ENCODE assay signal across 8 cellular contexts in genomic region chr2:135052042-135052876, GRCh38. TPM values are rescaled to one million over a fixed set of nuclear protein-coding genes. Genes with fewer than 3 reads are reported as not detected.
DNase-seq lines count a peak whose midpoint lies in the region; ATAC-seq, FAIRE-seq and TF ChIP-seq lines count a peak whose summit lies in the region.

Gene RAB3GAP1, plus strand, starts transcription at chr2:135052292. Its CDS starts 16 bp downstream, at chr2:135052308.

- peaks cover 0 to 5% (median 0%) of the 10 kb centered on the region in 9 donors for H3K36me3 ChIP-seq in heart right ventricle

- H3K9me3 Mint-ChIP-seq in T-cell: no peaks in the 10 kb centered on the region
- no peaks in the 10 kb centered on the region for H3K9me3 Mint-ChIP-seq in type B pancreatic cell

- peak within 1 kb of the TSS; percentile 50 to 92 (median 82) for H3K4me3 ChIP-seq in heart right ventricle

- intact Hi-C loops in heart right ventricle (cut with DNase I) (loop anchor here in 1 of 10 donors (10.0 kb wide), 1 partner anchor 63 kb away; no protein-coding TSS in a partner anchor), posterior cingulate gyrus (cut with DNase I) (loop anchor here (5.0 to 10.0 kb wide), 2 partner anchors 137 to 480 kb away; partner anchors contain the start of genes CCNT2, R3HDM1 and ZRANB3)

- H3K9me3 ChIP-seq in heart right ventricle: no peaks in the 10 kb centered on the region

- H3K4me3 Mint-ChIP-seq in T-cell: peak within 1 kb of the TSS; percentile 94 to 99 (median 97)
- peak within 1 kb of the TSS; percentile 98 for H3K4me3 Mint-ChIP-seq in type B pancreatic cell

- peak; percentile 89 for FAIRE-seq in GM12891 (lab: Jason Lieb, UNC)

- peak; percentile 78 for DNase-seq in GM12891 (ENCODE audit: insufficient read length, low spot score)
- peak; percentile 42 to 83 (median 73) for DNase-seq in NCI-H1417 (lab: John Stamatoyannopoulos, UW)
- peak; percentile 62 to 95 (median 90) for DNase-seq in T-cell
- peak; percentile 70 to 78 for DNase-seq in heart right ventricle
- DNase-seq in posterior cingulate gyrus: peak; percentile 39 to 94 (median 64)
- peak; percentile 70 for DNase-seq in type B pancreatic cell (ENCODE audit: extremely low spot score, unreplicated experiment)

- peaks cover 8% of the 10 kb centered on the region for H3K36me3 Mint-ChIP-seq in T-cell
- H3K36me3 Mint-ChIP-seq in type B pancreatic cell: peaks cover 3% of the 10 kb centered on the region

- no peaks in the 10 kb centered on the region for H3K27me3 ChIP-seq in heart right ventricle

- CTCF ChIA-PET in T-cell (lab: Charles Lee): interaction anchor here in 1 of 2 donors (1.0 to 1.3 kb wide), 3 partner anchors 48 to 689 kb away, joined by 3 to 6 read pairs (median 4); partner anchors contain the start of genes R3HDM1, UBXN4 and ZRANB3

- POLR2A ChIA-PET in T-cell (lab: Charles Lee): interaction anchor here (0.6 to 1.9 kb wide), 6 partner anchors 50 to 826 kb away, joined by 3 to 5 read pairs (median 3); partner anchors contain the start of genes R3HDM1 (in 1 of the 2) and ZRANB3 (in 1 of the 2)

- ATAC-seq in HG02759 (IDR thresholded peaks at IDR 0.05; ENCODE audit: unreplicated experiment) (peak; percentile 87), T-cell (replicated peaks in 1 of 4) (peak; percentile 87 to 89 (median 88)), heart right ventricle (peak; percentile 93 to 96 (median 94))

- no peak for TF ChIP-seq CTCF in heart right ventricle (IDR thresholded peaks at IDR 0.05)
- TF ChIP-seq CTCF in type B pancreatic cell (conservative IDR thresholded peaks at IDR 0.05): no peak

- peaks cover 36 to 45% (median 43%) of the 10 kb centered on the region in 3 donors for H3K4me1 Mint-ChIP-seq in T-cell
- H3K4me1 Mint-ChIP-seq in type B pancreatic cell (ENCODE audit: unreplicated experiment): peaks cover 26% of the 10 kb centered on the region

- TF ChIP-seq POLR2A in GM12891 (IDR thresholded peaks at IDR 0.05; ENCODE audit: low read depth, low read length): peak; percentile 96

- peak within 1 kb of the TSS; percentile 99 to 100 for H3K27ac Mint-ChIP-seq in T-cell
- H3K27ac Mint-ChIP-seq in type B pancreatic cell: peak within 1 kb of the TSS; percentile 99

- H3K27me3 Mint-ChIP-seq in T-cell (no peaks in the 10 kb centered on the region), type B pancreatic cell (no peaks in the 10 kb centered on the region)

- peaks cover 3 to 49% (median 33%) of the 10 kb centered on the region in 9 donors for H3K4me1 ChIP-seq in heart right ventricle

- H3K27ac ChIP-seq in adipose tissue (ENCODE audit: low read depth, low read length) (peak within 1 kb of the TSS; percentile 46), heart right ventricle (peak within 1 kb of the TSS; percentile 80 to 97 (median 93))

- WGBS in adipose tissue, 3 donors: 0 to 1% (median 0%) methylated on average over 45 of the region's 45 CpGs
- 0 to 1% methylated on average over 45 of the region's 45 CpGs for WGBS in heart right ventricle, 2 donors

TF ChIP-seq in GM12891, 5 proteins besides CTCF, POLR2A, EP300 and RAD21:
- TF ChIP-seq SPI1 (IDR thresholded peaks at IDR 0.05; ENCODE audit: low read depth, low read length) (peak; percentile 13; the same call in 1 of the 2 replicates), TAF1 (IDR thresholded peaks at IDR 0.05; ENCODE audit: low read depth, low read length) (peak; percentile 84), PAX5 (IDR thresholded peaks at IDR 0.05; ENCODE audit: insufficient read depth, low read length, severe bottlenecking) (no peak), POLR2AphosphoS5 (IDR thresholded peaks at IDR 0.05; ENCODE audit: low read depth, low read length) (peak; percentile 90), POU2F2 (IDR thresholded peaks at IDR 0.05; ENCODE audit: low read depth, low read length) (peak; percentile 80; the same call in 1 of the 2 replicates)
TF ChIP-seq in GM12891: peak in this region for 4.

RNA-seq across cellular contexts. Expression of gene RAB3GAP1, which starts in this region (rescaled TPM):
- 18.6 TPM for polyA plus RNA-seq in GM12891 (2012; ENCODE audit: low read depth, missing spikeins)
- total RNA-seq in T-cell: 10 to 100 TPM; 34.0 to 48.8 (median 40.7) TPM
- 10 to 100 TPM; 17.3 to 19.9 (median 18.3) TPM for polyA plus RNA-seq in adipose tissue
- 10 to 100 TPM; 40.7 to 64.2 (median 53.8) TPM for total RNA-seq in heart right ventricle
- 10 to 100 TPM; 17.5 to 27.2 TPM for polyA plus RNA-seq in heart right ventricle
- total RNA-seq in type B pancreatic cell (ENCODE audit: low replicate concordance): 31.6 and 32.0 TPM in 2 replicates

Comparison
In these comparisons a context has a peak if more than half of its experiments do, and no peak if none do; other contexts are left out.
1. Peak in every context shown above with its lines: DNase-seq, ATAC-seq, H3K4me3 ChIP-seq and H3K27ac ChIP-seq.